7 cellular contexts compared by ENCODE assay signal in the genomic region with DNA sequence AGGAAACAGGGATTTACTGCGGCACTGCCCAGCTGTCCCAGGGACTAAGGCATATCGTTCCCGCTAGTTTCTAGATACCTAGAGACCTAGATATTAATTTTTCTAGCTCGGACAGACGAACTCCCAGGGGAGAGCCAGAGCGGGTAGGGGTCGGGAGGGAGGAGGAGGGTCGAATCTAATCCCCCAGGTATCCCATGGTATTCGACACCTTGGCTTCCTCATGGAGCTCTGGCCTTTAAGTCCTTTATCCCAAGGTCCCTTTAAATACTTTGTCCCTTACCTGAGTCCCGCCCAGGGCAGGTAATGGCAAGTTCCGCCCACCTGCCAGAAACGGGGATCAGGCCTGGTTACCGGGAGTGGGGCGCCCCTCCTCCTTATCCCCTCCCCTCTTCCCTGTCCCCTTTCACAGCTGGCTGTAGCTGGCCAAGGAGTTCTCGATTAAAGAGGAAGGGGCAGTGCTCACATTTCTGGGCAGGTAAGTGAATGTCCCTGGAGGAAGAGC. TPM values are rescaled to one million over a fixed set of nuclear protein-coding genes. Genes with fewer than 3 reads are reported as not detected.
DNase-seq lines count a peak whose midpoint lies in the region; ATAC-seq lines count a peak whose summit lies in the region.

Gene PRRG2, plus strand, starts transcription at position 310 of the 502 bp plus-strand sequence. CDS start 1,904 bp downstream, outside the sequence.

- H3K27me3 ChIP-seq in HUES48 (ENCODE audit: control insufficient read depth, insufficient read depth, low read length), result no peaks in the 10 kb centered on the region
- no peaks in the 10 kb centered on the region for H3K27me3 ChIP-seq in iPS-15b (ENCODE audit: control insufficient read depth, insufficient read depth, low read length)

- no peak for ATAC-seq in activated CD8-positive, alpha-beta T cell treated with anti-CD3 and anti-CD28 coated beads, Interleukin-2, amount 10 ng/mL, durations not matched to agents 7 days and 5 days
- no peak for ATAC-seq in stimulated activated naive B cell treated with anti-CD40 and anti-IgM and Interleukin-4, amounts not matched to agents 10 μg/mL and 1 μg/mL and 100 μg/mL, for 72 hours (replicated peaks)
- ATAC-seq in HG03175 (IDR thresholded peaks at IDR 0.05; ENCODE audit: unreplicated experiment) (no peak), GM21423 (IDR thresholded peaks at IDR 0.05; ENCODE audit: unreplicated experiment) (no peak)

- H3K4me3 Mint-ChIP-seq in activated CD8-positive, alpha-beta T cell treated with anti-CD3 and anti-CD28 coated beads, Interleukin-2, amount 10 ng/mL, durations not matched to agents 7 days and 5 days, result peak within 1 kb of the TSS; percentile 96
- H3K4me3 Mint-ChIP-seq in stimulated activated naive B cell treated with anti-CD40 and anti-IgM and Interleukin-4, amounts not matched to agents 10 μg/mL and 1 μg/mL and 100 μg/mL, for 72 hours, result peak within 1 kb of the TSS; percentile 95 to 96

- peak within 1 kb of the TSS; percentile 61 for H3K27ac ChIP-seq in HUES48 (ENCODE audit: low read depth, low read length)

- no peaks in the 10 kb centered on the region for H3K27me3 Mint-ChIP-seq in activated CD8-positive, alpha-beta T cell treated with anti-CD3 and anti-CD28 coated beads, Interleukin-2, amount 10 ng/mL, durations not matched to agents 7 days and 5 days (ENCODE audit: low read depth)
- no peaks in the 10 kb centered on the region for H3K27me3 Mint-ChIP-seq in stimulated activated naive B cell treated with anti-CD40 and anti-IgM and Interleukin-4, amounts not matched to agents 10 μg/mL and 1 μg/mL and 100 μg/mL, for 72 hours

- H3K27ac Mint-ChIP-seq in activated CD8-positive, alpha-beta T cell treated with anti-CD3 and anti-CD28 coated beads, Interleukin-2, amount 10 ng/mL, durations not matched to agents 7 days and 5 days, result peak within 1 kb of the TSS; percentile 91
- peak within 1 kb of the TSS; percentile 96 for H3K27ac Mint-ChIP-seq in stimulated activated naive B cell treated with anti-CD40 and anti-IgM and Interleukin-4, amounts not matched to agents 10 μg/mL and 1 μg/mL and 100 μg/mL, for 72 hours

- peaks cover 15% of the 10 kb centered on the region for H3K4me1 ChIP-seq in HUES48 (ENCODE audit: control insufficient read depth, insufficient read depth, low read length)
- peaks cover 10% of the 10 kb centered on the region for H3K4me1 ChIP-seq in iPS-15b (ENCODE audit: control insufficient read depth, insufficient read depth, low read length)

- no peaks in the 10 kb centered on the region for H3K9me3 Mint-ChIP-seq in activated CD8-positive, alpha-beta T cell treated with anti-CD3 and anti-CD28 coated beads, Interleukin-2, amount 10 ng/mL, durations not matched to agents 7 days and 5 days (ENCODE audit: insufficient read depth)
- H3K9me3 Mint-ChIP-seq in stimulated activated naive B cell treated with anti-CD40 and anti-IgM and Interleukin-4, amounts not matched to agents 10 μg/mL and 1 μg/mL and 100 μg/mL, for 72 hours, result no peaks in the 10 kb centered on the region

- POLR2A ChIA-PET in activated CD8-positive, alpha-beta T cell treated with anti-CD3 and anti-CD28 coated beads, Interleukin-2, amount 10 ng/mL, durations not matched to agents 7 days and 5 days (lab: Charles Lee), result interaction anchor here (0.6 to 3.2 kb wide), 19 partner anchors 8 to 98 kb away, joined by 3 to 41 read pairs (median 5); partner anchors contain the start of genes BCL2L12, FCGRT, IRF3 and PRMT1

- peaks cover 13% of the 10 kb centered on the region for H3K36me3 Mint-ChIP-seq in activated CD8-positive, alpha-beta T cell treated with anti-CD3 and anti-CD28 coated beads, Interleukin-2, amount 10 ng/mL, durations not matched to agents 7 days and 5 days (ENCODE audit: low read depth)
- H3K36me3 Mint-ChIP-seq in stimulated activated naive B cell treated with anti-CD40 and anti-IgM and Interleukin-4, amounts not matched to agents 10 μg/mL and 1 μg/mL and 100 μg/mL, for 72 hours, result peaks cover 2 to 9% of the 10 kb centered on the region in 2 donors

- no peak for DNase-seq in activated CD8-positive, alpha-beta T cell treated with anti-CD3 and anti-CD28 coated beads, Interleukin-2, amount 10 ng/mL, durations not matched to agents 7 days and 5 days
- no peak for DNase-seq in stimulated activated naive B cell treated with anti-CD40 and anti-IgM and Interleukin-4, amounts not matched to agents 10 μg/mL and 1 μg/mL and 100 μg/mL, for 72 hours
- no peak for DNase-seq in SIG-M5 (lab: John Stamatoyannopoulos, UW)

- CTCF ChIA-PET in activated CD8-positive, alpha-beta T cell treated with anti-CD3 and anti-CD28 coated beads, Interleukin-2, amount 10 ng/mL, durations not matched to agents 7 days and 5 days (lab: Charles Lee), result interaction anchor here (0.9 to 3.3 kb wide), 9 partner anchors 9 to 108 kb away, joined by 3 to 43 read pairs (median 10); partner anchors contain the start of genes FLT3LG and PRMT1

- peak within 1 kb of the TSS; percentile 70 for H3K9ac ChIP-seq in HUES48 (ENCODE audit: low read depth, low read length)
- peak within 1 kb of the TSS; percentile 98 for H3K9ac ChIP-seq in iPS-15b (ENCODE audit: low read depth, low read length)

- H3K4me1 Mint-ChIP-seq in activated CD8-positive, alpha-beta T cell treated with anti-CD3 and anti-CD28 coated beads, Interleukin-2, amount 10 ng/mL, durations not matched to agents 7 days and 5 days (ENCODE audit: low read depth), result peaks cover 33% of the 10 kb centered on the region
- peaks cover 12 to 41% of the 10 kb centered on the region in 2 donors for H3K4me1 Mint-ChIP-seq in stimulated activated naive B cell treated with anti-CD40 and anti-IgM and Interleukin-4, amounts not matched to agents 10 μg/mL and 1 μg/mL and 100 μg/mL, for 72 hours

- H3K9me3 ChIP-seq in HUES48 (ENCODE audit: control insufficient read depth, insufficient read depth, low read length) (no peaks in the 10 kb centered on the region), iPS-15b (ENCODE audit: control insufficient read depth, insufficient read depth, low read length) (no peaks in the 10 kb centered on the region)

- H3K36me3 ChIP-seq in HUES48 (ENCODE audit: control insufficient read depth, insufficient read depth, low read length) (peaks cover 6% of the 10 kb centered on the region), iPS-15b (ENCODE audit: control insufficient read depth, insufficient read depth, low read length) (no peaks in the 10 kb centered on the region)

- peak within 1 kb of the TSS; percentile 88 for H3K4me3 ChIP-seq in HUES48 (ENCODE audit: low read depth, low read length)
- H3K4me3 ChIP-seq in iPS-15b (ENCODE audit: low read depth, low read length), result peak within 1 kb of the TSS; percentile 99

RNA-seq across cellular contexts. Expression of gene PRRG2, which starts in this region (rescaled TPM):
- 1 to 10 TPM; 1.5 to 1.9 TPM for total RNA-seq in activated CD8-positive, alpha-beta T cell treated with anti-CD3 and anti-CD28 coated beads, Interleukin-2, amount 10 ng/mL, durations not matched to agents 7 days and 5 days
